1 cellular context compared by ENCODE assay signal in genomic region chr21:34526618-34527290, GRCh38.
TF ChIP-seq lines count a peak whose summit lies in the region.

No MANE protein-coding gene starts in this region.

TF ChIP-seq in WTC11, 78 proteins besides CTCF, POLR2A, EP300 and RAD21 (continued from another document):
- TF ChIP-seq ZNF532 (CRISPR knock-in tag; IDR thresholded peaks at IDR 0.05; ENCODE audit: borderline replicate concordance), result no peak
TF ChIP-seq in WTC11: peak in this region for 0.
